Comparison of ENCODE assay signal across 13 cellular contexts in genomic region chr15:85545757-85546156, GRCh38.
A peak's percentile ranks its signal among the peaks of the same experiment; 100 is the strongest.
DNase-seq lines count a peak whose midpoint lies in the region; TF ChIP-seq lines count a peak whose summit lies in the region.
"Had no signal": no experiment of that assay in that cellular context is flagged by ENCODE, and none has a peak within 500 bp of the region (broad histone marks: within the 10 kb centered on the region; RNA-seq: fewer than 3 reads in every experiment).

No MANE protein-coding gene starts in this region.

- H3K4me2 ChIP-seq in mesenchymal stem cell (ENCODE audit: low read length, poor library complexity, severe bottlenecking) = no peak overlapping the region

- H2BK5ac ChIP-seq in mesenchymal stem cell (ENCODE audit: low read depth, low read length, poor library complexity, severe bottlenecking) = no peak overlapping the region

- H3K18ac ChIP-seq in mesenchymal stem cell (ENCODE audit: low read depth in 1 of 2, low read length in 2 of 2) = no peak overlapping the region

- TF ChIP-seq POLR2A in NB4 (IDR thresholded peaks at IDR 0.05; ENCODE audit: extremely low read depth, insufficient read length) (no peak), adrenal gland (IDR thresholded peaks at IDR 0.05) (no peak), transverse colon (IDR thresholded peaks at IDR 0.05) (no peak)

- no peak overlapping the region for H2BK15ac ChIP-seq in mesenchymal stem cell (ENCODE audit: low read depth, poor library complexity, severe bottlenecking)

- no peak overlapping the region for H2BK120ac ChIP-seq in mesenchymal stem cell (ENCODE audit: low read depth, low read length)

- H3K23ac ChIP-seq in mesenchymal stem cell (ENCODE audit: low read length in 2 of 2) = no peak overlapping the region

- no peak overlapping the region for H2AFZ ChIP-seq in mesenchymal stem cell (ENCODE audit: low read depth, low read length)

- intact Hi-C loops in adrenal gland (cut with DNase I) (no loop called here), transverse colon (cut with DNase I; ENCODE audit: low total_unique reads) (no loop called here)

- H3K4ac ChIP-seq in mesenchymal stem cell (ENCODE audit: low read depth in 1 of 2, low read length in 2 of 2) = no peak overlapping the region

- no peak for TF ChIP-seq EP300 in transverse colon (IDR thresholded peaks at IDR 0.05; ENCODE audit: low read depth)

- peak overlapping the region in 3 of 5 donors; percentile 26 to 83 (median 58) for H3K27ac ChIP-seq in adrenal gland
- no peak overlapping the region for H3K27ac ChIP-seq in mesenchymal stem cell (ENCODE audit: low read length, poor library complexity, severe bottlenecking)
- peak overlapping the region; percentile 75 to 89 (median 82) for H3K27ac ChIP-seq in transverse colon
- H3K27ac ChIP-seq in SJCRH30 = no peak overlapping the region
- H3K27ac ChIP-seq: cardiac muscle cell, WERI-Rb-1 had no signal

- no peak overlapping the region for H3K14ac ChIP-seq in mesenchymal stem cell (ENCODE audit: low read length in 2 of 2)

- no peak overlapping the region for H2BK12ac ChIP-seq in mesenchymal stem cell (ENCODE audit: low read length in 2 of 2)

- H3K4me3 ChIP-seq in NB4 (ENCODE audit: low read depth, low read length) (peak overlapping the region; percentile 14), adrenal gland (peak overlapping the region in 1 of 4 donors; percentile 28), mesenchymal stem cell (ENCODE audit: insufficient read depth in 1 of 2, low read depth in 1 of 2, low read length in 2 of 2) (no peak overlapping the region), transverse colon (no peak overlapping the region), SJCRH30 (no peak overlapping the region)
- H3K4me3 ChIP-seq: cardiac muscle cell, Peyer's patch had no signal

- in situ Hi-C loops in transverse colon (cut with MboI; ENCODE audit: low pct_ligation_motif_present in 1 of 4, low pct_unique_long_range_greater_than_20kb in 1 of 4, low sequenced_read_pairs in 3 of 4) = no loop called here

- no peak overlapping the region for H4K8ac ChIP-seq in mesenchymal stem cell (ENCODE audit: low read length)

- TF ChIP-seq CTCF in NB4 (IDR thresholded peaks at IDR 0.05; ENCODE audit: low read depth, low read length) (no peak), adrenal gland (IDR thresholded peaks at IDR 0.05) (no peak), transverse colon (IDR thresholded peaks at IDR 0.05) (no peak)

- no peak overlapping the region for H4K91ac ChIP-seq in mesenchymal stem cell (ENCODE audit: low read length)

- H3K79me1 ChIP-seq in mesenchymal stem cell (replicated peaks; ENCODE audit: low read length, poor library complexity, severe bottlenecking) = peaks cover 17% of the 10 kb centered on the region

- H3K36me3 ChIP-seq in adrenal gland (replicated peaks in 1 of 2) (no peaks in the 10 kb centered on the region), mesenchymal stem cell (ENCODE audit: control insufficient read depth in 1 of 2, insufficient read depth in 2 of 2, low read depth in 1 of 2, low read length in 2 of 2) (peaks cover 10 to 22% of the 10 kb centered on the region in 2 experiments), transverse colon (no peaks in the 10 kb centered on the region), SJCRH30 (peaks cover 17% of the 10 kb centered on the region)
- H3K36me3 ChIP-seq: cardiac muscle cell, Peyer's patch had no signal

- DNase-seq in NB4 (ENCODE audit: low read depth) (peak; percentile 78), adrenal gland (no peak), mesenchymal stem cell (no peak), transverse colon (no peak), SJCRH30 (no peak), NCI-H524 treated with DMSO at 0.1 percent for 48 hours (lab: John Stamatoyannopoulos, UW) (no peak), NCI-H69 (lab: John Stamatoyannopoulos, UW) (no peak)
- DNase-seq: activated T-cell treated with anti-CD3 and anti-CD28 coated beads, Interleukin-2, amount 50 U/mL, for 4 hours; NCI-H2081 treated with DMSO at 0.1 percent for 48 hours; nephron progenitor cell; Peyer's patch; WERI-Rb-1 had no signal

- H3K4me1 ChIP-seq in adrenal gland (replicated peaks in 1 of 2) (peaks cover 6 to 33% of the 10 kb centered on the region in 2 donors), mesenchymal stem cell (ENCODE audit: control insufficient read depth, insufficient read depth, low read depth, low read length) (no peaks in the 10 kb centered on the region), transverse colon (peaks cover 23 to 66% (median 38%) of the 10 kb centered on the region in 4 donors), SJCRH30 (peaks cover 9% of the 10 kb centered on the region; the same call in 1 of the 2 replicates)

- H3K9ac ChIP-seq in mesenchymal stem cell (ENCODE audit: low read length) = peak overlapping the region; percentile 57

- no peaks in the 10 kb centered on the region for H3K9me3 ChIP-seq in adrenal gland (replicated peaks in 1 of 3)
- no peaks in the 10 kb centered on the region for H3K9me3 ChIP-seq in mesenchymal stem cell (ENCODE audit: control insufficient read depth, low read length)
- no peaks in the 10 kb centered on the region for H3K9me3 ChIP-seq in transverse colon
- H3K9me3 ChIP-seq in SJCRH30 (replicated peaks) = no peaks in the 10 kb centered on the region
- H3K9me3 ChIP-seq: Peyer's patch had no signal

- H3K27me3 ChIP-seq in adrenal gland = no peaks in the 10 kb centered on the region
- no peaks in the 10 kb centered on the region for H3K27me3 ChIP-seq in mesenchymal stem cell (ENCODE audit: control insufficient read depth in 1 of 2, insufficient read depth in 1 of 2, low read length in 2 of 2)
- H3K27me3 ChIP-seq in transverse colon = no peaks in the 10 kb centered on the region
- no peaks in the 10 kb centered on the region for H3K27me3 ChIP-seq in SJCRH30
- H3K27me3 ChIP-seq: cardiac muscle cell, Peyer's patch had no signal

- 70 to 79% (median 72%) methylated on average over 3 of the region's 3 CpGs for WGBS in adrenal gland, 4 donors
- 100% methylated on average over 2 of the region's 3 CpGs for WGBS in mesenchymal stem cell
- 79 to 88% methylated on average over 3 of the region's 3 CpGs for WGBS in transverse colon (ENCODE audit: low coverage in 1 of 2), 2 donors

- no peak overlapping the region for H2AK5ac ChIP-seq in mesenchymal stem cell (ENCODE audit: low read length, severe bottlenecking)

Comparison
In these comparisons a context has a peak if more than half of its experiments do, and no peak if none do; other contexts are left out.
1. H3K27ac ChIP-seq: peak in adrenal gland (3 of 5) and transverse colon (4 of 4); none in mesenchymal stem cell (single experiment) and SJCRH30 (single experiment).